8 cellular contexts compared by ENCODE assay signal in the genomic region with DNA sequence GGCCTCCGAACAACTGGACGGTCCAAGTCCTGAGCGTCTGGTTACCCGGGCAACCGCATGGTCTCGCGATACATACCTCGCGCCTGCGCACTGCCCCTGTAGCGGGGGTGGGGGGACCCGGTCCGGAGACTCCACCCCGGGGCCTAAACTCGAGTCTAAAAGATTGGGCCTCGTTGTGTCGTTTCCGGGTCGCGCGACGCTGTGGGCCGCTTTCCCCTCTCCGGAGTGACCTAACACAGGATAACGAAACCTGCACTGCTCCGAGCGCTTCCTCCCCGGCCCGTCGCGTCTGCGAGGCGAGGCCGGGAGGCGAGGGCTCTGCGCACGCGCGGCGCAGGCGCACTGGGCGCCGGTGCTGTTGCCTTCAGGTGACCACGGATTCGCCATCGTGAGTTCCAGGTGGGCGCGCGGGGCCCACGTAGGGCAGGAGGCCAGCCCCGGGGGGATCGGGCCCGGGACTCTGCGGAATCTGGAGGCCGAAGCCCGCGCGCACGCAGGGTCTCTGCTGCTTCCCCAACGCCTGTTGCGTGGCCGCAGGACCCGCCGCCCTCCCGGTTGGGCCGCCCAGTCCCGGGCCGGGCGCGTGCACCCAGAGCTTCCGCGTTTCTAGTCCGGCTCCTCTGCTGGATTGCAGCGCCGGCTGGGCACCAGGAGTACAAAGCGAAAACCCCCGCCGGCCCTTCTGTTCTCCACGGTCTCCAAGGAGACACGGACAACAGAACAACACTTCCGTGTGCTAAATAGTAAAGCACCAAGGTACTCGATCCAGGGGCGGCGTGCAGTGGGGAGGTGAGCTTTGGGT. TPM values are rescaled to one million over a fixed set of nuclear protein-coding genes. Genes with fewer than 3 reads are reported as not detected.
DNase-seq lines count a peak whose midpoint lies in the region; ATAC-seq and TF ChIP-seq lines count a peak whose summit lies in the region.

A gene with protein sequence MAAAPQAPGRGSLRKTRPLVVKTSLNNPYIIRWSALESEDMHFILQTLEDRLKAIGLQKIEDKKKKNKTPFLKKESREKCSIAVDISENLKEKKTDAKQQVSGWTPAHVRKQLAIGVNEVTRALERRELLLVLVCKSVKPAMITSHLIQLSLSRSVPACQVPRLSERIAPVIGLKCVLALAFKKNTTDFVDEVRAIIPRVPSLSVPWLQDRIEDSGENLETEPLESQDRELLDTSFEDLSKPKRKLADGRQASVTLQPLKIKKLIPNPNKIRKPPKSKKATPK (plus strand): TSS at position 345 of the 802 bp plus-strand sequence. CDS start 5,960 bp downstream, outside the sequence.

- POLR2A ChIA-PET in activated naive CD8-positive, alpha-beta T cell treated with anti-CD3 and anti-CD28 coated beads, Interleukin-2, amount 10 ng/mL, durations not matched to agents 7 days and 5 days (lab: Charles Lee) = interaction anchor here (0.8 to 2.3 kb wide), 4 partner anchors 72 to 545 kb away, joined by 3 to 11 read pairs (median 5); a partner anchor contains a TSS

- 0 to 1% (median 1%) methylated on average over 71 to 84 of the region's 84 CpGs for WGBS in ovary, 3 donors
- under 1% methylated on average over 84 of the region's 84 CpGs for WGBS in thymus

- peak within 1 kb of the TSS; percentile 75 for H3K9ac ChIP-seq in SU-DHL-6 (ENCODE audit: low read length)

- H3K4me3 Mint-ChIP-seq in activated naive CD8-positive, alpha-beta T cell treated with anti-CD3 and anti-CD28 coated beads, Interleukin-2, amount 10 ng/mL, durations not matched to agents 7 days and 5 days = peak within 1 kb of the TSS; percentile 97

- TF ChIP-seq EP300 in ovary (IDR thresholded peaks at IDR 0.05) = no peak

- H3K27ac ChIP-seq in SU-DHL-6 (ENCODE audit: low read depth, low read length) = peak within 1 kb of the TSS; percentile 90
- peak within 1 kb of the TSS; percentile 88 to 94 for H3K27ac ChIP-seq in ovary
- peak within 1 kb of the TSS; percentile 96 for H3K27ac ChIP-seq in thymus (ENCODE audit: low read depth)

- peak within 1 kb of the TSS; percentile 97 for H3K27ac Mint-ChIP-seq in activated naive CD8-positive, alpha-beta T cell treated with anti-CD3 and anti-CD28 coated beads, Interleukin-2, amount 10 ng/mL, durations not matched to agents 7 days and 5 days

- TF ChIP-seq POLR2A in ovary (IDR thresholded peaks at IDR 0.05) = peak; percentile 43

- no peaks in the 10 kb centered on the region for H3K9me3 Mint-ChIP-seq in activated naive CD8-positive, alpha-beta T cell treated with anti-CD3 and anti-CD28 coated beads, Interleukin-2, amount 10 ng/mL, durations not matched to agents 7 days and 5 days

- H3K36me3 ChIP-seq in SU-DHL-6 (ENCODE audit: low read length) (no peaks in the 10 kb centered on the region), ovary (no peaks in the 10 kb centered on the region), thymus (ENCODE audit: control insufficient read depth, insufficient read depth) (peaks cover 9% of the 10 kb centered on the region)

- no peaks in the 10 kb centered on the region for H3K27me3 Mint-ChIP-seq in activated naive CD8-positive, alpha-beta T cell treated with anti-CD3 and anti-CD28 coated beads, Interleukin-2, amount 10 ng/mL, durations not matched to agents 7 days and 5 days

- DNase-seq in GM12865 (ENCODE audit: low read depth) (peak; percentile 97), NCI-H1105 treated with DMSO at 0.1 percent for 48 hours (lab: John Stamatoyannopoulos, UW) (peak; percentile 81), Right ventricle myocardium inferior (ENCODE audit: missing footprints) (peak; percentile 98), ovary (peak; percentile 97 to 99 (median 99))
- peak; percentile 97 for DNase-seq in activated naive CD8-positive, alpha-beta T cell treated with anti-CD3 and anti-CD28 coated beads, Interleukin-2, amount 10 ng/mL, durations not matched to agents 7 days and 5 days

- peak; percentile 85 for ATAC-seq in HG02678 (IDR thresholded peaks at IDR 0.05; ENCODE audit: unreplicated experiment)
- peak; percentile 92 for ATAC-seq in activated naive CD8-positive, alpha-beta T cell treated with anti-CD3 and anti-CD28 coated beads, Interleukin-2, amount 10 ng/mL, durations not matched to agents 7 days and 5 days (ENCODE audit: low read depth)
- peak; percentile 99 for ATAC-seq in Right ventricle myocardium inferior

- no peaks in the 10 kb centered on the region; the same call in 1 of the 2 replicates for H4K20me1 ChIP-seq in SU-DHL-6 (ENCODE audit: low read depth, low read length)

- peak within 1 kb of the TSS; percentile 96 for H2AFZ ChIP-seq in SU-DHL-6 (ENCODE audit: low read depth, low read length, severe bottlenecking)

- intact Hi-C loops in Right ventricle myocardium inferior (cut with DNase I) = loop anchor here (5.0 kb wide), 2 partner anchors 140 to 220 kb away; a partner anchor contains a TSS
- intact Hi-C loops in ovary (cut with DNase I) = loop anchor here in 2 of 4 donors (10.0 kb wide), 3 partner anchors 68 to 262 kb away; a partner anchor contains a TSS

- 0 out of 2 replicates have a peak, but pooled peaks cover 5% of the 10 kb centered on the region for H3F3A ChIP-seq in SU-DHL-6 (ENCODE audit: insufficient read depth)

- H3K79me2 ChIP-seq in SU-DHL-6 (ENCODE audit: insufficient read depth, low read length) = peaks cover 45% of the 10 kb centered on the region

- H3K36me3 Mint-ChIP-seq in activated naive CD8-positive, alpha-beta T cell treated with anti-CD3 and anti-CD28 coated beads, Interleukin-2, amount 10 ng/mL, durations not matched to agents 7 days and 5 days = peaks cover 3% of the 10 kb centered on the region

- peak within 1 kb of the TSS; percentile 80 for H3K4me2 ChIP-seq in SU-DHL-6 (ENCODE audit: low read depth, low read length, poor library complexity, severe bottlenecking)

- H3K27me3 ChIP-seq in SU-DHL-6 (ENCODE audit: low read length) (no peaks in the 10 kb centered on the region), ovary (no peaks in the 10 kb centered on the region), thymus (ENCODE audit: control insufficient read depth, insufficient read depth) (no peaks in the 10 kb centered on the region)

- H3K4me1 ChIP-seq in ovary (ENCODE audit: insufficient read depth) = peaks cover 9% of the 10 kb centered on the region
- peaks cover 15% of the 10 kb centered on the region for H3K4me1 ChIP-seq in thymus (ENCODE audit: control insufficient read depth, insufficient read depth, low read length)

- no peak for TF ChIP-seq CTCF in GM12865 (IDR thresholded peaks at IDR 0.05; ENCODE audit: insufficient read depth, low read depth, low read length, missing control alignments)
- no peak for TF ChIP-seq CTCF in SU-DHL-6 (IDR thresholded peaks at IDR 0.05; ENCODE audit: insufficient read depth, low read length, poor library complexity, severe bottlenecking)
- TF ChIP-seq CTCF in ovary (IDR thresholded peaks at IDR 0.05) = no peak

- peaks cover 20% of the 10 kb centered on the region for H3K4me1 Mint-ChIP-seq in activated naive CD8-positive, alpha-beta T cell treated with anti-CD3 and anti-CD28 coated beads, Interleukin-2, amount 10 ng/mL, durations not matched to agents 7 days and 5 days

- H3K9me3 ChIP-seq in SU-DHL-6 (ENCODE audit: insufficient read depth, low read length) (no peaks in the 10 kb centered on the region), ovary (no peaks in the 10 kb centered on the region), thymus (ENCODE audit: control insufficient read depth) (no peaks in the 10 kb centered on the region)

- H3K4me3 ChIP-seq in GM12865 (ENCODE audit: low read depth, low read length) (peak within 1 kb of the TSS; percentile 65), SU-DHL-6 (ENCODE audit: insufficient read depth, low read length, poor library complexity, severe bottlenecking) (peak within 1 kb of the TSS; percentile 86), ovary (peak within 1 kb of the TSS; percentile 72), thymus (ENCODE audit: low read length) (peak within 1 kb of the TSS; percentile 75)

- H3K9me2 ChIP-seq in SU-DHL-6 (replicated peaks; ENCODE audit: insufficient read depth, low read length) = no peaks in the 10 kb centered on the region

RNA-seq across cellular contexts. Expression of the gene that starts here (rescaled TPM):
- total RNA-seq in activated naive CD8-positive, alpha-beta T cell treated with anti-CD3 and anti-CD28 coated beads, Interleukin-2, amount 10 ng/mL, durations not matched to agents 7 days and 5 days = 10 to 100 TPM; 14.6 to 17.6 TPM
- total RNA-seq in Right ventricle myocardium inferior (9.1 TPM), ovary (10 to 100 TPM in 5 of 7 donors, 1 to 10 TPM in 2; 9.1 to 19.2 (median 11.9) TPM)
- polyA plus RNA-seq in ovary (10 to 100 TPM; 16.5 to 20.7 TPM), thymus (32.2 TPM)

Comparison
In these comparisons a context has a peak if more than half of its experiments do, and no peak if none do; other contexts are left out.
1. Peak in every context shown above with its lines: DNase-seq, ATAC-seq, H3K4me3 ChIP-seq and H3K27ac ChIP-seq.